ENCODE assay signal across 12 cellular contexts in genomic region chr17:57369509-57369945, GRCh38.
A peak's percentile ranks its signal among the peaks of the same experiment; 100 is the strongest.
DNase-seq lines count a peak whose midpoint lies in the region; ATAC-seq, FAIRE-seq and TF ChIP-seq lines count a peak whose summit lies in the region.
"Had no signal": no experiment of that assay in that cellular context is flagged by ENCODE, and none has a peak within 500 bp of the region (broad histone marks: within the 10 kb centered on the region; RNA-seq: fewer than 3 reads in every experiment).

No MANE protein-coding gene starts in this region.

- H3K4me1 ChIP-seq in A549 (peaks cover 84% of the 10 kb centered on the region), PC-9 (replicated peaks; ENCODE audit: insufficient read depth) (peaks cover 55% of the 10 kb centered on the region)

- H3F3A ChIP-seq in PC-9 (ENCODE audit: insufficient read depth, low read depth), result peaks cover 27% of the 10 kb centered on the region

- peak overlapping the region; percentile 11; the same call in 1 of the 2 replicates for H2AFZ ChIP-seq in PC-9

- H3K9me3 ChIP-seq in A549 (peaks cover 15% of the 10 kb centered on the region), PC-9 (ENCODE audit: insufficient read depth, low read depth) (peaks cover 6% of the 10 kb centered on the region)

- no peak for TF ChIP-seq EP300 in A549 (IDR thresholded peaks at IDR 0.05)

- 63% methylated on average over 2 of the region's 2 CpGs for WGBS in A549 (ENCODE audit: missing lambda C conversion rate)

- TF ChIP-seq RAD21 in A549 (conservative IDR thresholded peaks at IDR 0.05 in 1 of 2, IDR thresholded peaks at IDR 0.05 in 1 of 2), result no peak

- CTCF ChIA-PET in A549 (lab: Yijun Ruan, JAX), result interaction anchor here (0.9 to 6.0 kb wide), 7 partner anchors 9 to 414 kb away, joined by 3 to 33 read pairs (median 4); no protein-coding TSS in a partner anchor
- CTCF ChIA-PET in PC-9 (lab: Charles Lee), result no interaction called here

- H3K27me3 ChIP-seq in PC-9 (ENCODE audit: insufficient read depth, low read depth), result peaks cover 4% of the 10 kb centered on the region; the same call in 1 of the 2 replicates

- H3K4me2 ChIP-seq in A549, result peak overlapping the region; percentile 71
- H3K4me2 ChIP-seq in PC-9, result peak overlapping the region; percentile 48

- DNase-seq in A549 (ENCODE audit: low read depth in 1 of 2, low spot score in 1 of 2), result no peak
- no peak for DNase-seq in PC-9
- DNase-seq in glutamatergic neuron, result no peak
- no peak for DNase-seq in GM03348 (ENCODE audit: low spot score)
- no peak for DNase-seq in dedifferentiated amniotic fluid mesenchymal stem cell (ENCODE audit: extremely low spot score)
- DNase-seq: activated T-cell treated with anti-CD3 and anti-CD28 coated beads, Interleukin-2, amount 50 U/mL, for 48 hours; C1 segment of cervical spinal cord; effector CD8-positive, alpha-beta T cell; posterior cingulate gyrus had no signal

- no peak overlapping the region for H3K4me3 Mint-ChIP-seq in glutamatergic neuron (ENCODE audit: unreplicated experiment)

- H3K27ac ChIP-seq in A549 (peak overlapping the region; percentile 88 to 91), PC-9 (peak overlapping the region; percentile 69)

- no TSS peak for BruUV-seq in PC-9 (replicated peaks; lab: Mats Ljungman, UMichigan)

- H3K36me3 Mint-ChIP-seq in glutamatergic neuron (ENCODE audit: unreplicated experiment), result peaks cover 10% of the 10 kb centered on the region

- peaks cover 3% of the 10 kb centered on the region for H3K9me3 Mint-ChIP-seq in glutamatergic neuron (ENCODE audit: unreplicated experiment)

- no peak for TF ChIP-seq POLR2A in A549 (IDR thresholded peaks at IDR 0.05; ENCODE audit: low read length)

- H3K36me3 ChIP-seq in PC-9 (ENCODE audit: low read depth), result no peaks in the 10 kb centered on the region

- peak overlapping the region; percentile 22 for H3K27ac Mint-ChIP-seq in glutamatergic neuron (ENCODE audit: unreplicated experiment)

- peaks cover 40% of the 10 kb centered on the region for H3K4me1 Mint-ChIP-seq in glutamatergic neuron (ENCODE audit: low read depth, unreplicated experiment)

- no peaks in the 10 kb centered on the region for H4K20me1 ChIP-seq in PC-9 (ENCODE audit: insufficient read depth)

- intact Hi-C loops in PC-9 (cut with micrococcal nuclease; ENCODE audit: unreplicated experiment), result no loop called here

- no peak for TF ChIP-seq CTCF in A549 (IDR thresholded peaks at IDR 0.05)
- TF ChIP-seq CTCF in PC-9 (conservative IDR thresholded peaks at IDR 0.05), result no peak
- no peak for TF ChIP-seq CTCF in glutamatergic neuron (IDR thresholded peaks at IDR 0.05; ENCODE audit: partially characterized antibody, unreplicated experiment)

- H3K4me3 ChIP-seq in A549, result no peak overlapping the region
- H3K4me3 ChIP-seq in PC-9, result 0 out of 2 replicates have a peak overlapping the region, but pooled peaks have one; percentile 13

- no peak for FAIRE-seq in A549 (lab: Jason Lieb, UNC)

- POLR2A ChIA-PET in A549 (lab: Yijun Ruan, JAX) (no interaction called here), PC-9 (lab: Charles Lee; ENCODE audit: unreplicated experiment) (no interaction called here)

- peaks cover 3% of the 10 kb centered on the region for H3K27me3 Mint-ChIP-seq in glutamatergic neuron (ENCODE audit: unreplicated experiment)

- peak; percentile 25 to 46; a peak in 5 of 6 replicates for ATAC-seq in A549
- peak; percentile 6 for ATAC-seq in GM19438 (IDR thresholded peaks at IDR 0.05; ENCODE audit: low read depth, unreplicated experiment)
- ATAC-seq in GM18873 (IDR thresholded peaks at IDR 0.05; ENCODE audit: low FRiP score, unreplicated experiment), result no peak
- ATAC-seq in HG03439 (IDR thresholded peaks at IDR 0.05; ENCODE audit: unreplicated experiment), result no peak

- H3K9me2 ChIP-seq in PC-9 (ENCODE audit: insufficient read depth), result no peaks in the 10 kb centered on the region

- H3K79me2 ChIP-seq in PC-9 (ENCODE audit: low read depth), result no peaks in the 10 kb centered on the region

TF ChIP-seq in A549, 52 proteins besides CTCF, POLR2A, EP300 and RAD21 (continues in another document):
- 0 out of 2 replicates have a peak, but pooled peaks have one; percentile 33 for TF ChIP-seq ATOH8 (CRISPR knock-in tag; IDR thresholded peaks at IDR 0.05; ENCODE audit: low read depth)
- no peak for TF ChIP-seq BCL3 (IDR thresholded peaks at IDR 0.05)
- TF ChIP-seq PHF8 (IDR thresholded peaks at IDR 0.05; ENCODE audit: borderline replicate concordance, low read depth), result no peak
- no peak for TF ChIP-seq FOSB (CRISPR knock-in tag; IDR thresholded peaks at IDR 0.05)
- TF ChIP-seq POLR2AphosphoS2 (conservative IDR thresholded peaks at IDR 0.05; ENCODE audit: low read length), result no peak
- no peak for TF ChIP-seq HMGXB4 (CRISPR knock-in tag; IDR thresholded peaks at IDR 0.05; ENCODE audit: borderline replicate concordance)
- no peak for TF ChIP-seq TFCP2L1 (CRISPR knock-in tag; IDR thresholded peaks at IDR 0.05)
- TF ChIP-seq USF2 (IDR thresholded peaks at IDR 0.05), result no peak
- no peak for TF ChIP-seq MYC (IDR thresholded peaks at IDR 0.05; ENCODE audit: borderline replicate concordance, low read length)
- no peak for TF ChIP-seq HOXA7 (CRISPR knock-in tag; IDR thresholded peaks at IDR 0.05)
- TF ChIP-seq CHD2 (IDR thresholded peaks at IDR 0.05; ENCODE audit: low read length, partially characterized antibody), result no peak
- TF ChIP-seq REST (IDR thresholded peaks at IDR 0.05), result no peak
- no peak for TF ChIP-seq EHF (CRISPR knock-in tag; IDR thresholded peaks at IDR 0.05)
- peak; percentile 93 for TF ChIP-seq HDAC2 (IDR thresholded peaks at IDR 0.05)
- no peak; the same call in 1 of the 2 replicates for TF ChIP-seq HOXB13 (CRISPR knock-in tag; IDR thresholded peaks at IDR 0.05; ENCODE audit: low read depth)
- TF ChIP-seq JUN (IDR thresholded peaks at IDR 0.05), result no peak
- TF ChIP-seq KDM1A (IDR thresholded peaks at IDR 0.05; ENCODE audit: low read depth), result peak; percentile 95
- TF ChIP-seq CBX8 (IDR thresholded peaks at IDR 0.05), result no peak

Comparison
In these comparisons a context has a peak if more than half of its experiments do, and no peak if none do; other contexts are left out.
1. ATAC-seq: peak in A549 (2 of 2) and GM19438 (single experiment); none in GM18873 (single experiment) and HG03439 (single experiment).